16 cellular contexts compared by ENCODE assay signal in the genomic region with DNA sequence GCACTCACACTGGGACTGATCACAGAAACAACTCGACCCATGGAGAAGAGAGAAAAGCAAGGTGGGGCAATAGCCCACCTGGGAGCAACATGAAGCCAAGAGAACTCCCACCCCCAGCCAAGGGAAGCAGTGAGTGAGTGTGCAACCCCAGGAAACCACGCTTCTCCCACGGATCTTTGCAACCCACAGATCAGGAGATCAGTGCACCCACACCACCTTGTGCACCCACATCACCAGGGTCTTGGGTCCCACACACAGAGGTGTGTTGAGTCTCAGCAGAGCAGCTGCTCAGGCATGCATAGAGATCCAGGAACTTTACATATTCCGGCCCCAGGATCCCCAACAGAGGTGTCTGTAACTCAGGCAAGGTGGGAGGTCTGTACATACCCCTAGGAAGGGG. TPM values are rescaled to one million over a fixed set of nuclear protein-coding genes. Genes with fewer than 3 reads are reported as not detected.
DNase-seq lines count a peak whose midpoint lies in the region; ATAC-seq, FAIRE-seq and TF ChIP-seq lines count a peak whose summit lies in the region.
"Had no signal": no experiment of that assay in that cellular context is flagged by ENCODE, and none has a peak within 500 bp of the region (broad histone marks: within the 10 kb centered on the region; RNA-seq: fewer than 3 reads in every experiment).

No MANE protein-coding gene starts in this region.

- CTCF ChIA-PET in HEK293 (lab: Yijun Ruan, JAX): interaction anchor here (1.1 kb wide), 1 partner anchor 21 kb away, joined by 3 read pairs; no protein-coding TSS in a partner anchor
- CTCF ChIA-PET in H1 (lab: Charles Lee; ENCODE audit: partially characterized antibody): no interaction called here

- H3K23ac ChIP-seq in H1 (ENCODE audit: insufficient read length): no peak overlapping the region

- H3K27ac ChIP-seq in HEK293 (ENCODE audit: extremely low read depth, low read depth, low read length) (no peak overlapping the region), SJCRH30 (peak overlapping the region; percentile 37), H1 (ENCODE audit: low read depth, low read length) (0 out of 2 replicates have a peak overlapping the region, but pooled peaks have one; percentile 7)

- H4K8ac ChIP-seq in H1 (ENCODE audit: extremely low read depth, insufficient read depth, low read length): no peak overlapping the region

- H2BK15ac ChIP-seq in H1 (ENCODE audit: low read length): no peak overlapping the region

- H3K36me3 ChIP-seq in HEK293 (ENCODE audit: control insufficient read depth in 2 of 2, insufficient read depth in 1 of 2, low read length in 2 of 2) (peaks cover 0 to 21% of the 10 kb centered on the region in 2 experiments; a peak in 1 of 3 replicates), SJCRH30 (peaks cover 4% of the 10 kb centered on the region; the same call in 1 of the 2 replicates), H1 (ENCODE audit: control insufficient read depth in 2 of 4, insufficient read depth in 4 of 4, low read length in 3 of 4) (peaks cover 0 to 18% (median 8%) of the 10 kb centered on the region in 4 experiments; a peak in 7 of 8 replicates)

- ATAC-seq in HG03097 (IDR thresholded peaks at IDR 0.05; ENCODE audit: low FRiP score, unreplicated experiment) (no peak), GM19395 (IDR thresholded peaks at IDR 0.05; ENCODE audit: unreplicated experiment) (no peak)

- intact Hi-C loops in posterior vena cava (cut with DNase I): no loop called here

- no peak for TF ChIP-seq POLR2A in H1 (IDR thresholded peaks at IDR 0.05; ENCODE audit: control extremely low read depth in 1 of 2, low read depth in 2 of 2, low read length in 2 of 2)

- H3K14ac ChIP-seq in H1 (ENCODE audit: insufficient read length): no peak overlapping the region

- peak overlapping the region in 1 of 2 experiments; percentile 8; a peak in 1 of 4 replicates for H3K4me2 ChIP-seq in H1 (ENCODE audit: insufficient read depth in 1 of 2, low read depth in 2 of 2, low read length in 2 of 2)

- H3K18ac ChIP-seq in H1 (ENCODE audit: extremely low read depth, low read length): peak overlapping the region; percentile 60

- TF ChIP-seq RAD21 in H1 (IDR thresholded peaks at IDR 0.05 in 1 of 2, conservative IDR thresholded peaks at IDR 0.05 in 1 of 2; ENCODE audit: low read depth in 2 of 2, low read length in 2 of 2): no peak

- TF ChIP-seq EP300 in H1 (IDR thresholded peaks at IDR 0.05; ENCODE audit: borderline replicate concordance in 1 of 2, low read depth in 2 of 2, low read length in 2 of 2): no peak

- 0 out of 2 replicates have a peak overlapping the region, but pooled peaks have one; percentile 32 for H2BK20ac ChIP-seq in H1 (ENCODE audit: low read length)

- H2AK5ac ChIP-seq in H1 (ENCODE audit: low read depth, low read length): peak overlapping the region; percentile 46; the same call in 1 of the 2 replicates

- no peaks in the 10 kb centered on the region for H3K79me1 ChIP-seq in H1 (ENCODE audit: low read depth, low read length)

- no peaks in the 10 kb centered on the region for H4K20me1 ChIP-seq in H1 (replicated peaks in 1 of 2; ENCODE audit: control insufficient read depth in 1 of 2, insufficient read depth in 2 of 2, low read length in 2 of 2)

- no peak overlapping the region for H3K4ac ChIP-seq in H1 (replicated peaks; ENCODE audit: insufficient read length, low read depth, low read length)

- H3K79me2 ChIP-seq in H1 (ENCODE audit: control insufficient read depth in 1 of 2, insufficient read depth in 2 of 2, low read length in 2 of 2): peaks cover 0 to 15% of the 10 kb centered on the region in 2 experiments; a peak in 2 of 4 replicates

- H3K4me1 ChIP-seq in HEK293 (ENCODE audit: control insufficient read depth, insufficient read depth, low read length) (no peaks in the 10 kb centered on the region), SJCRH30 (peaks cover 18% of the 10 kb centered on the region), H1 (replicated peaks in 1 of 4; ENCODE audit: control insufficient read depth in 3 of 4, insufficient read depth in 4 of 4, low read length in 3 of 4) (peaks cover 2 to 4% (median 3%) of the 10 kb centered on the region in 4 experiments; a peak in 4 of 7 replicates)
- H3K4me1 ChIP-seq: HAP-1 had no signal

- H3K9me3 ChIP-seq in HEK293 (ENCODE audit: control insufficient read depth, insufficient read depth, low read depth, low read length) (no peaks in the 10 kb centered on the region), SJCRH30 (replicated peaks) (peaks cover 11% of the 10 kb centered on the region), H1 (ENCODE audit: insufficient read depth in 2 of 2, low read depth in 1 of 2, low read length in 1 of 2) (no peaks in the 10 kb centered on the region)
- H3K9me3 ChIP-seq: HAP-1 had no signal

- no peak for FAIRE-seq in H1 (lab: Jason Lieb, UNC)
- FAIRE-seq: HTR-8/SVneo had no signal

- H2BK12ac ChIP-seq in H1 (ENCODE audit: low read depth, low read length): no peak overlapping the region

- POLR2A ChIA-PET in HEK293 (lab: Yijun Ruan, JAX): interaction anchor here (1.0 kb wide), 1 partner anchor 17 kb away, joined by 3 read pairs; the partner anchor contains the start of gene PRDX6
- POLR2A ChIA-PET in H1 (lab: Charles Lee; ENCODE audit: partially characterized antibody): interaction anchor here (1.4 kb wide), 1 partner anchor 25 kb away, joined by 3 read pairs; no protein-coding TSS in a partner anchor

- H3K23me2 ChIP-seq in H1 (ENCODE audit: low read depth, low read length): no peaks in the 10 kb centered on the region

- H2BK5ac ChIP-seq in H1 (ENCODE audit: low read depth, low read length): peak overlapping the region; percentile 46; the same call in 1 of the 2 replicates

- no peak overlapping the region for H3K9ac ChIP-seq in H1 (replicated peaks in 1 of 4; ENCODE audit: extremely low read depth in 1 of 4, low read depth in 3 of 4, low read length in 3 of 4)

- peak overlapping the region; percentile 67 for H2BK120ac ChIP-seq in H1 (replicated peaks; ENCODE audit: low read depth, low read length)

- DNase-seq in SJCRH30 (no peak), H1 (ENCODE audit: low read depth in 1 of 2, low spot score in 2 of 2) (no peak), NCI-H82 treated with DMSO at 0.1 percent for 48 hours (lab: John Stamatoyannopoulos, UW; ENCODE audit: unreplicated experiment) (no peak), posterior vena cava (ENCODE audit: low spot score) (no peak)
- DNase-seq: C1 segment of cervical spinal cord; CD4-positive, CD25-positive, alpha-beta regulatory T cell; CD8-positive, alpha-beta memory T cell; COR-L47; DMS 273 treated with DMSO at 0.1 percent for 48 hours; GDM1; KG1 had no signal

- H3K56ac ChIP-seq in H1 (replicated peaks; ENCODE audit: insufficient read length, low read depth, low read length): no peak overlapping the region

- WGBS in H1 (ENCODE audit: extremely low coverage in 1 of 2, insufficient coverage in 1 of 2, insufficient read length in 1 of 2, insufficient replicate concordance in 2 of 2, low coverage in 1 of 2, low lambda C conversion rate in 2 of 2, missing lambda C conversion rate in 1 of 2), 2 experiments: 92% methylated on average over 4 of the region's 4 CpGs; no CpG with 5 or more reads in 1 of the 2 experiments

- H3K27me3 ChIP-seq in SJCRH30: no peaks in the 10 kb centered on the region
- H3K27me3 ChIP-seq in H1 (replicated peaks in 1 of 4; ENCODE audit: control insufficient read depth in 3 of 4, extremely low read depth in 1 of 4, insufficient read depth in 3 of 4, low read length in 3 of 4): no peaks in the 10 kb centered on the region

- no peak overlapping the region for H2AFZ ChIP-seq in H1 (ENCODE audit: low read length)

- H3K4me3 ChIP-seq in HEK293 (ENCODE audit: low read depth, low read length) (no peak overlapping the region), SJCRH30 (no peak overlapping the region), H1 (ENCODE audit: extremely low read depth in 1 of 4, insufficient read depth in 2 of 4, low read depth in 3 of 4, low read length in 4 of 4) (no peak overlapping the region)
- H3K4me3 ChIP-seq: HAP-1 had no signal

- no peak for TF ChIP-seq CTCF in HEK293 (tag by site-specific recombination; IDR thresholded peaks at IDR 0.05)
- no peak for TF ChIP-seq CTCF in H1 (IDR thresholded peaks at IDR 0.05; ENCODE audit: control extremely low read depth in 1 of 3, insufficient read depth in 1 of 3, low read depth in 1 of 3, low read length in 3 of 3)

- H4K91ac ChIP-seq in H1 (replicated peaks; ENCODE audit: insufficient read length, low read length): no peak overlapping the region

- H4K5ac ChIP-seq in H1 (ENCODE audit: insufficient read length, low read depth, low read length): no peak overlapping the region

TF ChIP-seq in HEK293, 187 proteins besides CTCF, POLR2A, EP300 and RAD21 (continues in another document):
- TF ChIP-seq, protein P1, sequence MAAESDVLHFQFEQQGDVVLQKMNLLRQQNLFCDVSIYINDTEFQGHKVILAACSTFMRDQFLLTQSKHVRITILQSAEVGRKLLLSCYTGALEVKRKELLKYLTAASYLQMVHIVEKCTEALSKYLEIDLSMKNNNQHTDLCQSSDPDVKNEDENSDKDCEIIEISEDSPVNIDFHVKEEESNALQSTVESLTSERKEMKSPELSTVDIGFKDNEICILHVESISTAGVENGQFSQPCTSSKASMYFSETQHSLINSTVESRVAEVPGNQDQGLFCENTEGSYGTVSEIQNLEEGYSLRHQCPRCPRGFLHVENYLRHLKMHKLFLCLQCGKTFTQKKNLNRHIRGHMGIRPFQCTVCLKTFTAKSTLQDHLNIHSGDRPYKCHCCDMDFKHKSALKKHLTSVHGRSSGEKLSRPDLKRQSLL (tag by site-specific recombination; IDR thresholded peaks at IDR 0.05): no peak

TF ChIP-seq in H1, 55 proteins besides CTCF, POLR2A, EP300 and RAD21 (continues in another document):
- TF ChIP-seq PHF8 (conservative IDR thresholded peaks at IDR 0.05; ENCODE audit: low read depth, low read length): no peak
- no peak for TF ChIP-seq EGR1 (IDR thresholded peaks at IDR 0.05; ENCODE audit: borderline replicate concordance, low read depth, low read length)
- no peak for TF ChIP-seq JUN (IDR thresholded peaks at IDR 0.05; ENCODE audit: low read depth, low read length)
- TF ChIP-seq, protein P2, sequence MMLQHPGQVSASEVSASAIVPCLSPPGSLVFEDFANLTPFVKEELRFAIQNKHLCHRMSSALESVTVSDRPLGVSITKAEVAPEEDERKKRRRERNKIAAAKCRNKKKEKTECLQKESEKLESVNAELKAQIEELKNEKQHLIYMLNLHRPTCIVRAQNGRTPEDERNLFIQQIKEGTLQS (IDR thresholded peaks at IDR 0.05; ENCODE audit: insufficient read depth, low read depth, low read length): no peak

RNA-seq across cellular contexts. Expression of gene PRDX6, which starts 17.2 kb away (rescaled TPM):
- 259 and 265 TPM in 2 replicates for total RNA-seq in SJCRH30 (2014; rRNA removed; shearing (Covaris generic))
- 657 and 677 TPM in 2 replicates for total RNA-seq in H1 (2021; fragmentation: NEBNext Ultra II Directional; extraction: Animal tissue kit (Norgen Biotek cat#: 25700))
- 219 and 348 TPM in 2 replicates for polyA plus RNA-seq in H1 (2011; rRNA removed)
- 345 TPM for polyA plus RNA-seq in H1 (2011; cell fraction: cytosol; rRNA removed)
- polyA plus RNA-seq in H1 (2011; cell fraction: nucleus; rRNA removed): 273 TPM
- 544 to 609 TPM (median 590 TPM) in 4 replicates for polyA plus RNA-seq in H1 (2012, experiment 1 of 2)
- polyA plus RNA-seq in H1 (2012, experiment 2 of 2): 449 TPM
- polyA plus RNA-seq in H1 (2013, experiment 1 of 2): 343 TPM
- 345 TPM for polyA plus RNA-seq in H1 (2013, experiment 2 of 2)
- 589 and 621 TPM in 2 replicates for polyA minus RNA-seq in H1 (2011; rRNA and poly(A)+ RNA removed)
- polyA minus RNA-seq in H1 (2011; cell fraction: cytosol; rRNA and poly(A)+ RNA removed): 606 TPM
- polyA minus RNA-seq in H1 (2011; cell fraction: nucleus; rRNA and poly(A)+ RNA removed): 293 TPM
- 100 to 1,000 TPM; 168 to 186 TPM for total RNA-seq in posterior vena cava
